In the genomic region with DNA sequence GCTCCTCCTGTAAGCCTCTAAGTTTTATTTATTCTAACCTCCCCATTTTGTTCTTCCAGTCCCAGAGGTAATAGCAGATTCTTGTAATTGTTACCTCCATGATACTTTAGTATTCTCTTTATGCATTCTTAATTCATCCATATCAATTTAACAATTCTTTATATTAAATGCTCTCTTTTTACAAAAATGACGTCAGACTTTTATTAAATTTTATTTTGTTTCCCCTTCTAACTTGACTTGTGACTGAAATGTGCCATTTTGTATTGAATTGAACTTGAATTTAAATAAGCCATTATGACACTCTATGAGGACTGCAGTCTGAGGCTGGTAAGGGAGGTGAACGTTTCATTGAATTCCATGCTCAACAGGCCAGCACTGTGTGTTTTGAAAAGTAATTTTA, we compare ENCODE assay signal across 27 cellular contexts. TPM values are rescaled to one million over a fixed set of nuclear protein-coding genes. Genes with fewer than 3 reads are reported as not detected.
"Had no signal": no experiment of that assay in that cellular context is flagged by ENCODE, and none has a peak within 500 bp of the region (broad histone marks: within the 10 kb centered on the region; RNA-seq: fewer than 3 reads in every experiment).

No MANE protein-coding gene starts in this region.

- H3K36me3 ChIP-seq: stomach, suprapubic skin, thoracic aorta, thyroid gland, tibial artery, tibial nerve, transverse colon, upper lobe of left lung, upper lobe of right lung, uterus, vagina had no signal

- DNase-seq: stimulated activated CD4-positive, alpha-beta T cell treated with anti-CD3 and anti-CD28 coated beads, Interleukin-2, amount 100 ng/mL, for 48 hours; stimulated activated CD4-positive, alpha-beta T cell treated with anti-CD3 and anti-CD28 coated beads, Interleukin-4, amount 100 ng/mL, for 1 hour; stimulated activated CD4-positive, alpha-beta T cell treated with anti-CD3 and anti-CD28 coated beads, Interleukin-4, amount 100 ng/mL, for 24 hours; stimulated activated CD4-positive, alpha-beta T cell treated with anti-CD3 and anti-CD28 coated beads, Interleukin-4, amount 100 ng/mL, for 4 hours; stimulated activated CD8-positive, alpha-beta memory T cell treated with anti-CD3 and anti-CD28 coated beads, Interleukin-4, amount 100 ng/mL, for 48 hours; stimulated activated naive B cell treated with anti-CD40 and anti-IgM and Interleukin-4, amounts not matched to agents 10 μg/mL and 1 μg/mL and 100 μg/mL, for 72 hours; stimulated activated naive CD4-positive, alpha-beta T cell; stimulated activated naive CD4-positive, alpha-beta T cell treated with Interleukin-2 at 50 U/mL for 16 hours; stimulated activated naive CD8-positive, alpha-beta T cell treated with anti-CD3 and anti-CD28 coated beads, Interleukin-15, amount 100 ng/mL, for 72 hours; stimulated activated naive CD8-positive, alpha-beta T cell treated with anti-CD3 and anti-CD28 coated beads, Interleukin-15, Interleukin-2, amounts not matched to agents 100 U/mL and 50 U/mL, for 24 hours; stomach; substantia nigra; testis; thyroid gland; tibial artery; transverse colon; trophoblast cell; upper lobe of left lung; upper lobe of right lung; uterus had no signal

- H3K9me3 ChIP-seq: stomach, suprapubic skin, testis, thoracic aorta, thyroid gland, tibial artery, tibial nerve, transverse colon, upper lobe of left lung, upper lobe of right lung, uterus, vagina had no signal

- H3K27ac ChIP-seq: stomach, suprapubic skin, testis, thoracic aorta, thyroid gland, tibial artery, tibial nerve, transverse colon, upper lobe of left lung, upper lobe of right lung, uterus, vagina had no signal

- H3K4me3 ChIP-seq: stomach, suprapubic skin, testis, thoracic aorta, thyroid gland, tibial artery, tibial nerve, transverse colon, upper lobe of left lung, upper lobe of right lung, uterus, vagina had no signal

- H3K4me1 ChIP-seq: stomach, suprapubic skin, testis, thyroid gland, tibial artery, tibial nerve, transverse colon, upper lobe of left lung, upper lobe of right lung, uterus, vagina had no signal

- FAIRE-seq: urothelium cell line had no signal

- H3K27me3 ChIP-seq: stomach, suprapubic skin, testis, thyroid gland, tibial artery, tibial nerve, transverse colon, upper lobe of left lung, upper lobe of right lung, vagina had no signal

- ATAC-seq: stimulated activated effector memory CD8-positive, alpha-beta T cell treated with anti-CD3 and anti-CD28 coated beads, Interleukin-12 subunit alpha, Interleukin-12 subunit beta, amount 100 ng/mL, for 72 hours; stimulated activated memory B cell treated with anti-CD40 and anti-IgM and Interleukin-4, amounts not matched to agents 10 μg/mL and 1 μg/mL and 100 μg/mL, for 72 hours; stimulated activated naive B cell treated with anti-CD40 and anti-IgM and Interleukin-4, amounts not matched to agents 10 μg/mL and 1 μg/mL and 100 μg/mL, for 72 hours; stimulated activated naive CD8-positive, alpha-beta T cell treated with anti-CD3 and anti-CD28 coated beads, Interleukin-15, amount 100 ng/mL, for 72 hours; stimulated activated naive CD8-positive, alpha-beta T cell treated with anti-CD3 and anti-CD28 coated beads, Interleukin-15, Interleukin-2, amounts not matched to agents 100 U/mL and 50 U/mL, for 24 hours; upper lobe of right lung had no signal

RNA-seq across cellular contexts. Expression of a gene that starts 60.0 kb away (rescaled TPM):
- total RNA-seq: upper lobe of right lung had no signal
